In the genomic region with DNA sequence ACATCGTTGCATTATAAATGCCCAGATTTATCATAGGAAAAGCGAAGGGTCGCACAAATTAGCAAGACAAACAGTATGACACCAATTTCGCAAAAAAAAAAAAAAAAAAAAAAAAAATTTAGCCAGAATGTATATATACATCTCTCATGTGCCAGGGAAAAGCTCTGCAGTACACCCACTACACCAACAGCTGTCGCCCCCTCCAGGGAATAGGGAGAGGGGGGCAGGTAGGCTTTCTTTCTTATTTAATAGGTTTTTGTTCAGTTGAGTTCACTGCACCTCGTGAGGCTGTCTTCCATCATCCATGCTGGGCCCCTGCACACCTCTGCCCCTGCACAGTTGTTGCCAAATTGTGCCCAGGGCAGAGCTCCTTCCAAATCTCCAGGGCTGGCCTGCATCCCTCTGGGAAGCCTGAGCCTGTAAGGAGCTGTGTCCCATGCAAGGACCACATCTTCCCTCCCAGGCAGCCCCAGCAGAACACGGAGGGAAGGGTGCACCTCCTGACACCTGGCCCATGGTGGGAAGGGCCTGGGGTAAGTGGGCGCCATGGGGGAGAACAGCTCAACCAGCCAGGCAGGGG, we compare ENCODE assay signal across 19 cellular contexts.
A peak's percentile ranks its signal among the peaks of the same experiment; 100 is the strongest.
DNase-seq lines count a peak whose midpoint lies in the region; ATAC-seq and TF ChIP-seq lines count a peak whose summit lies in the region.
"Had no signal": no experiment of that assay in that cellular context is flagged by ENCODE, and none has a peak within 500 bp of the region (broad histone marks: within the 10 kb centered on the region; RNA-seq: fewer than 3 reads in every experiment).

No MANE protein-coding gene starts in this region.

- in situ Hi-C loops in KBM-7 (cut with MboI; ENCODE audit: low pct_unique_long_range_greater_than_20kb, low sequenced_read_pairs), result no loop called here

- no peak for TF ChIP-seq POLR2A in testis (IDR thresholded peaks at IDR 0.05)

- intact Hi-C loops in Right ventricle myocardium inferior (cut with DNase I), result no loop called here
- intact Hi-C loops in Right ventricle myocardium superior (cut with DNase I), result no loop called here
- intact Hi-C loops in testis (cut with DNase I; ENCODE audit: low total_unique reads), result no loop called here

- H3K27me3 ChIP-seq in testis, result no peaks in the 10 kb centered on the region
- H3K27me3 ChIP-seq: BLaER1 treated with 17β-estradiol and CSF1 and Interleukin-3, amounts not matched to agents 10 nM and 100 nM had no signal

- no peak for ATAC-seq in Right ventricle myocardium inferior
- no peak for ATAC-seq in Right ventricle myocardium superior (ENCODE audit: poor library complexity)
- no peak for ATAC-seq in HG03025 (IDR thresholded peaks at IDR 0.05; ENCODE audit: low FRiP score, unreplicated experiment)
- ATAC-seq: PC-3 had no signal

- H3K27ac ChIP-seq in testis, result no peak overlapping the region
- H3K27ac ChIP-seq: A549; BLaER1 treated with 17β-estradiol and CSF1 and Interleukin-3, amounts not matched to agents 10 nM and 100 nM had no signal

- TF ChIP-seq CTCF in choroid plexus epithelial cell (conservative IDR thresholded peaks at IDR 0.05; ENCODE audit: low read depth, low read length), result peak; percentile 4
- TF ChIP-seq CTCF in testis (IDR thresholded peaks at IDR 0.05), result no peak

- no peaks in the 10 kb centered on the region for H3K9me3 ChIP-seq in testis
- H3K9me3 ChIP-seq: A549; BLaER1 treated with 17β-estradiol and CSF1 and Interleukin-3, amounts not matched to agents 10 nM and 100 nM had no signal

- no peaks in the 10 kb centered on the region for H3K36me3 ChIP-seq in testis (ENCODE audit: low read depth, missing control alignments)
- H3K36me3 ChIP-seq: BLaER1 treated with 17β-estradiol and CSF1 and Interleukin-3, amounts not matched to agents 10 nM and 100 nM had no signal

- peak; percentile 31 for DNase-seq in Right ventricle myocardium inferior (ENCODE audit: missing footprints)
- DNase-seq in Right ventricle myocardium superior, result no peak
- DNase-seq in NCI-H1694 (lab: John Stamatoyannopoulos, UW), result peak; percentile 45
- no peak for DNase-seq in choroid plexus epithelial cell (ENCODE audit: low read depth)
- no peak for DNase-seq in KBM-7
- DNase-seq in testis, result no peak
- DNase-seq in GM19238 (ENCODE audit: insufficient read length, low spot score), result no peak
- DNase-seq: CD8-positive, alpha-beta memory T cell; GDM1; IMR-90; NCI-H1417; NCI-H2081; NCI-H226; NCI-H526; PC-3; SW 1271 had no signal

- 89 to 90% methylated on average over 8 of the region's 8 CpGs for WGBS in testis, 2 donors

- H3K4me1 ChIP-seq in testis, result no peaks in the 10 kb centered on the region
- H3K4me1 ChIP-seq: A549 had no signal

- H3K4me3 ChIP-seq in choroid plexus epithelial cell (ENCODE audit: low read depth, low read length) (no peak overlapping the region), testis (no peak overlapping the region)
- H3K4me3 ChIP-seq: A549; BLaER1 treated with 17β-estradiol and CSF1 and Interleukin-3, amounts not matched to agents 10 nM and 100 nM had no signal

Comparison
In these comparisons a context has a peak if more than half of its experiments do, and no peak if none do; other contexts are left out.
1. DNase-seq: peak in Right ventricle myocardium inferior (single experiment) and NCI-H1694 (single experiment); none in Right ventricle myocardium superior (single experiment), choroid plexus epithelial cell (single experiment), KBM-7 (single experiment), testis (single experiment) and GM19238 (single experiment).